ENCODE assay signal across 8 cellular contexts in genomic region chr17:75844530-75845057, GRCh38. TPM values are rescaled to one million over a fixed set of nuclear protein-coding genes. Genes with fewer than 3 reads are reported as not detected.
DNase-seq lines count a peak whose midpoint lies in the region; ATAC-seq and TF ChIP-seq lines count a peak whose summit lies in the region.

No MANE protein-coding gene starts in this region.

- H3K9me3 ChIP-seq in heart left ventricle, result no peaks in the 10 kb centered on the region

- ATAC-seq in Right ventricle myocardium inferior (peak; percentile 57), SK-N-SH treated with all-trans-retinoic acid at 6 μM for 48 hours (peak; percentile 9), heart left ventricle (peak; percentile 43 to 63 (median 58)), GM18858 (IDR thresholded peaks at IDR 0.05; ENCODE audit: unreplicated experiment) (no peak), HG02973 (IDR thresholded peaks at IDR 0.05; ENCODE audit: unreplicated experiment) (no peak)

- WGBS in heart left ventricle, 4 donors, result 26 to 41% (median 41%) methylated on average over 10 to 14 of the region's 14 CpGs; no CpG with 5 or more reads in 1 of the 4 donors

- H3K27ac ChIP-seq in heart left ventricle, result peak overlapping the region; percentile 56 to 99 (median 84)

- TF ChIP-seq CTCF in heart left ventricle (IDR thresholded peaks at IDR 0.05), result no peak

- H3K27me3 ChIP-seq in heart left ventricle, result no peaks in the 10 kb centered on the region

- no peak for TF ChIP-seq POLR2A in heart left ventricle (IDR thresholded peaks at IDR 0.05)

- no peak for DNase-seq in Right ventricle myocardium inferior (ENCODE audit: missing footprints)
- no peak for DNase-seq in cardiac septum (ENCODE audit: low spot score)
- peak in 2 of 5 donors; percentile 57 to 69 for DNase-seq in heart left ventricle
- peak; percentile 28 for DNase-seq in stimulated activated CD4-positive, alpha-beta T cell treated with anti-CD3 and anti-CD28 coated beads, Interleukin-4, amount 100 ng/mL, for 1 hour
- DNase-seq in NCI-H2196 treated with DMSO at 0.1 percent for 48 hours (lab: John Stamatoyannopoulos, UW; ENCODE audit: unreplicated experiment), result no peak

- H3K4me1 ChIP-seq in heart left ventricle, result peaks cover 31 to 67% (median 52%) of the 10 kb centered on the region in 12 donors

- peak overlapping the region in 5 of 12 donors; percentile 12 to 69 (median 32) for H3K4me3 ChIP-seq in heart left ventricle

- peaks cover 3 to 59% (median 41%) of the 10 kb centered on the region in 9 donors for H3K36me3 ChIP-seq in heart left ventricle

- intact Hi-C loops in Right ventricle myocardium inferior (cut with DNase I) (loop anchor here (1.0 kb wide), 1 partner anchor 65 kb away; a partner anchor contains a TSS), cardiac septum (cut with DNase I) (loop anchor here (2.0 kb wide), 1 partner anchor 66 kb away; a partner anchor contains a TSS), heart left ventricle (cut with DNase I) (loop anchor here in 4 of 10 donors (1.0 to 10.0 kb wide), 3 partner anchors 32 to 67 kb away; partner anchors contain the start of gene TRIM65 (in 1 of the 4))

TF ChIP-seq in SK-N-SH treated with all-trans-retinoic acid at 6 μM for 48 hours, 23 proteins besides CTCF, POLR2A, EP300 and RAD21:
- TF ChIP-seq TOX (CRISPR knock-in tag; IDR thresholded peaks at IDR 0.05; ENCODE audit: borderline replicate concordance), result no peak
- TF ChIP-seq GLIS3 (CRISPR knock-in tag; IDR thresholded peaks at IDR 0.05), result no peak
- no peak for TF ChIP-seq POU6F1 (CRISPR knock-in tag; IDR thresholded peaks at IDR 0.05; ENCODE audit: borderline replicate concordance, low read depth)
- TF ChIP-seq PATZ1 (CRISPR knock-in tag; IDR thresholded peaks at IDR 0.05; ENCODE audit: borderline replicate concordance), result no peak
- TF ChIP-seq RARB (CRISPR knock-in tag; IDR thresholded peaks at IDR 0.05), result no peak
- no peak for TF ChIP-seq CSDC2 (CRISPR knock-in tag; IDR thresholded peaks at IDR 0.05)
- no peak for TF ChIP-seq ZFP3 (CRISPR knock-in tag; IDR thresholded peaks at IDR 0.05)
- TF ChIP-seq ZNF8 (CRISPR knock-in tag; IDR thresholded peaks at IDR 0.05), result no peak
- TF ChIP-seq ZNF70 (CRISPR knock-in tag; IDR thresholded peaks at IDR 0.05), result no peak
- TF ChIP-seq OSR1 (CRISPR knock-in tag; IDR thresholded peaks at IDR 0.05), result no peak
- no peak for TF ChIP-seq ZFP30 (CRISPR knock-in tag; IDR thresholded peaks at IDR 0.05)
- TF ChIP-seq ZC3H10 (CRISPR knock-in tag; IDR thresholded peaks at IDR 0.05), result no peak
- TF ChIP-seq BACH2 (CRISPR knock-in tag; IDR thresholded peaks at IDR 0.05; ENCODE audit: borderline replicate concordance), result no peak
- TF ChIP-seq ZNF565 (CRISPR knock-in tag; conservative IDR thresholded peaks at IDR 0.05; ENCODE audit: low read depth), result no peak
- no peak for TF ChIP-seq TCF4 (CRISPR knock-in tag; IDR thresholded peaks at IDR 0.05; ENCODE audit: borderline replicate concordance)
- TF ChIP-seq SNAI2 (CRISPR knock-in tag; IDR thresholded peaks at IDR 0.05), result no peak
- TF ChIP-seq CSRNP3 (CRISPR knock-in tag; IDR thresholded peaks at IDR 0.05), result no peak

RNA-seq across cellular contexts. Expression of gene UNC13D, which starts 0.4 kb away (rescaled TPM):
- total RNA-seq in Right ventricle myocardium inferior (10.7 TPM), cardiac septum (7.9 TPM), heart left ventricle (10 to 100 TPM in 2 of 9 donors, 1 to 10 TPM in 7; 2.1 to 28.5 (median 6.0) TPM)
- polyA plus RNA-seq in heart left ventricle, result 1 to 10 TPM; 4.5 to 5.8 TPM

RNA-seq across cellular contexts. Expression of gene WBP2, which starts 10.5 kb away (rescaled TPM):
- total RNA-seq in Right ventricle myocardium inferior (151 TPM), cardiac septum (129 TPM), heart left ventricle (100 to 1,000 TPM; 134 to 311 (median 158) TPM)
- polyA plus RNA-seq in heart left ventricle, result 100 to 1,000 TPM; 128 to 217 TPM

RNA-seq across cellular contexts. Expression of gene TRIM47, which starts 33.8 kb away (rescaled TPM):
- 39.4 TPM for total RNA-seq in Right ventricle myocardium inferior
- total RNA-seq in cardiac septum, result 39.5 TPM
- 10 to 100 TPM; 20.3 to 53.4 (median 31.8) TPM for total RNA-seq in heart left ventricle
- 10 to 100 TPM; 20.1 to 23.3 TPM for polyA plus RNA-seq in heart left ventricle

RNA-seq across cellular contexts. Expression of gene TRIM65, which starts 52.2 kb away (rescaled TPM):
- total RNA-seq in Right ventricle myocardium inferior (11.3 TPM), cardiac septum (12.1 TPM), heart left ventricle (10 to 100 TPM in 3 of 9 donors, 1 to 10 TPM in 6; 6.8 to 16.1 (median 9.5) TPM)
- polyA plus RNA-seq in heart left ventricle, result 10 to 100 TPM in 1 of 2 donors, 1 to 10 TPM in 1; 7.5 to 10.5 TPM

RNA-seq across cellular contexts. Expression of gene UNK, which starts 60.0 kb away (rescaled TPM):
- 16.0 TPM for total RNA-seq in Right ventricle myocardium inferior
- total RNA-seq in cardiac septum, result 16.8 TPM
- 10 to 100 TPM; 11.3 to 27.5 (median 16.3) TPM for total RNA-seq in heart left ventricle
- 10 to 100 TPM; 14.6 to 18.5 TPM for polyA plus RNA-seq in heart left ventricle

Comparison
In these comparisons a context has a peak if more than half of its experiments do, and no peak if none do; other contexts are left out.
1. ATAC-seq: peak in Right ventricle myocardium inferior (single experiment), SK-N-SH treated with all-trans-retinoic acid at 6 μM for 48 hours (single experiment) and heart left ventricle (4 of 4); none in GM18858 (single experiment) and HG02973 (single experiment).